8 cellular contexts compared by ENCODE assay signal in the genomic region with DNA sequence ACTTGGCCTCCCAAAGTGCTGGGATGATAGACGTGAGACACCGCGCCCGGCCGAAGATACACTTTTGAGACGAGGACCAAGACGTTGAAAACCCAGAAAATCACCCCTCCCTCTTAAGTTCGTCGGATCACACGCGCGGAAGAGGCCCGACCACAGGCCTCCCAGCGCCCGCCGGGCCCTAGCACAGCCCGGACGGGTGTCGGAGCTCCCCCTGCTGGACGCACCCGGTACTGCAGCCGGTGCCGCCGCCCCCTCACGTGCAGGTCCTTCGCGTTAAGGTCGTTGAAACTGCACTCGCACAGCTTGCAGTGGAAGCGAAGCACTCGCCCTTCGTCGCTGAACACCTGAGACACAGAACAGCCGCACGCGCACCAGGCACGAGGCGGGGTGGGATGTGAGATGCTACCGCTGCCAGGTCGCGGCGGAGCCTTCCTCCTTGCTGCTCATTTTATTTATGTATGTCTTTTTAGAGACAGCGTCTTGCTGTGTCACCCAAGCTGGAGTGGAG. TPM values are rescaled to one million over a fixed set of nuclear protein-coding genes. Genes with fewer than 3 reads are reported as not detected.
DNase-seq lines count a peak whose midpoint lies in the region; ATAC-seq and TF ChIP-seq lines count a peak whose summit lies in the region.

No MANE protein-coding gene starts in this region.

- no peak overlapping the region for H3K9ac ChIP-seq in OCI-LY1 (ENCODE audit: low read length)

- H4K20me1 ChIP-seq in OCI-LY1 (ENCODE audit: insufficient read depth, low read length) (no peaks in the 10 kb centered on the region), osteoblast (ENCODE audit: insufficient read depth, low read length) (no peaks in the 10 kb centered on the region)

- H3K9me3 ChIP-seq in OCI-LY1 (ENCODE audit: low read length) (no peaks in the 10 kb centered on the region), osteoblast (ENCODE audit: low read depth, low read length) (no peaks in the 10 kb centered on the region)

- no peak for ATAC-seq in HG02938 (IDR thresholded peaks at IDR 0.05; ENCODE audit: unreplicated experiment)

- H3K27ac ChIP-seq in 22Rv1 (no peak overlapping the region), OCI-LY1 (ENCODE audit: low read depth, low read length, poor library complexity, severe bottlenecking) (no peak overlapping the region), osteoblast (ENCODE audit: low read depth, low read length) (no peak overlapping the region)

- DNase-seq in GM13977 (ENCODE audit: low spot score) (peak; percentile 94), fibroblast of mammary gland (ENCODE audit: low read depth) (peak; percentile 20), osteoblast (ENCODE audit: insufficient read length, low spot score, missing footprints) (peak; percentile 96), type B pancreatic cell (ENCODE audit: extremely low spot score, unreplicated experiment) (peak; percentile 83)
- DNase-seq in activated T-cell treated with anti-CD3 and anti-CD28 coated beads, Interleukin-2, amount 50 U/mL, for 48 hours, result peak; percentile 95 to 96

- no peak overlapping the region for H3K4me3 Mint-ChIP-seq in type B pancreatic cell

- H3F3A ChIP-seq in OCI-LY1 (ENCODE audit: insufficient read depth, low read length), result no peaks in the 10 kb centered on the region

- no peaks in the 10 kb centered on the region for H3K36me3 Mint-ChIP-seq in type B pancreatic cell

- H2AFZ ChIP-seq in OCI-LY1 (ENCODE audit: low read length) (no peak overlapping the region), osteoblast (ENCODE audit: low read length) (no peak overlapping the region)

- H3K79me2 ChIP-seq in OCI-LY1 (ENCODE audit: insufficient read depth, low read length) (no peaks in the 10 kb centered on the region), osteoblast (ENCODE audit: insufficient read depth, low read length) (no peaks in the 10 kb centered on the region)

- in situ Hi-C loops in GM13977 (cut with MboI; ENCODE audit: low pct_unique_long_range_greater_than_20kb, low sequenced_read_pairs, unreplicated experiment), result no loop called here

- H3K4me2 ChIP-seq in OCI-LY1 (ENCODE audit: low read length), result no peak overlapping the region
- no peak overlapping the region for H3K4me2 ChIP-seq in osteoblast (ENCODE audit: insufficient read depth, low read length)

- H3K36me3 ChIP-seq in OCI-LY1 (ENCODE audit: insufficient read depth, low read length), result no peaks in the 10 kb centered on the region
- H3K36me3 ChIP-seq in osteoblast (ENCODE audit: insufficient read depth, low read length), result no peaks in the 10 kb centered on the region

- H3K4me1 ChIP-seq in OCI-LY1 (ENCODE audit: insufficient read depth, low read length, severe bottlenecking) (no peaks in the 10 kb centered on the region), osteoblast (ENCODE audit: insufficient read depth, low read length) (no peaks in the 10 kb centered on the region)

- no peaks in the 10 kb centered on the region for H3K9me2 ChIP-seq in OCI-LY1 (ENCODE audit: low read depth, low read length)

- no peak overlapping the region for H3K27ac Mint-ChIP-seq in type B pancreatic cell

- TF ChIP-seq CTCF in 22Rv1 (IDR thresholded peaks at IDR 0.05), result peak; percentile 95
- TF ChIP-seq CTCF in GM13977 (IDR thresholded peaks at IDR 0.05; ENCODE audit: extremely low read depth, insufficient read depth, missing control alignments), result peak; percentile 97
- peak; percentile 93 for TF ChIP-seq CTCF in OCI-LY1 (IDR thresholded peaks at IDR 0.05; ENCODE audit: low read length)
- TF ChIP-seq CTCF in fibroblast of mammary gland (conservative IDR thresholded peaks at IDR 0.05; ENCODE audit: control insufficient read depth, insufficient read depth, low read depth, low read length), result peak; percentile 67
- peak; percentile 83 for TF ChIP-seq CTCF in osteoblast (IDR thresholded peaks at IDR 0.05; ENCODE audit: extremely low read depth, low read depth, low read length)
- peak; percentile 99 for TF ChIP-seq CTCF in type B pancreatic cell (conservative IDR thresholded peaks at IDR 0.05)

- no peaks in the 10 kb centered on the region for H3K4me1 Mint-ChIP-seq in type B pancreatic cell (ENCODE audit: unreplicated experiment)

- peaks cover 17% of the 10 kb centered on the region for H3K27me3 Mint-ChIP-seq in type B pancreatic cell

- no peaks in the 10 kb centered on the region for H3K9me3 Mint-ChIP-seq in type B pancreatic cell

- peaks cover 16% of the 10 kb centered on the region; the same call in 1 of the 2 replicates for H3K27me3 ChIP-seq in OCI-LY1 (ENCODE audit: insufficient read depth, low read length)
- H3K27me3 ChIP-seq in osteoblast (ENCODE audit: insufficient read depth, low read length), result peaks cover 11% of the 10 kb centered on the region

- H3K4me3 ChIP-seq in OCI-LY1 (ENCODE audit: low read depth, low read length, poor library complexity, severe bottlenecking) (no peak overlapping the region), fibroblast of mammary gland (ENCODE audit: control insufficient read depth, low read depth, low read length) (no peak overlapping the region), osteoblast (ENCODE audit: insufficient read depth, low read length) (no peak overlapping the region)

RNA-seq across cellular contexts. Expression of gene MATK, which starts 35.7 kb away (rescaled TPM):
- total RNA-seq in osteoblast (not detected in 2 replicates), type B pancreatic cell (ENCODE audit: low replicate concordance) (1.6 and 1.7 TPM in 2 replicates)

RNA-seq across cellular contexts. Expression of gene ZFR2, which starts 46.9 kb away (rescaled TPM):
- total RNA-seq in osteoblast (not detected in 2 replicates), type B pancreatic cell (ENCODE audit: low replicate concordance) (1.00 and 4.7 TPM in 2 replicates)

RNA-seq across cellular contexts. Expression of gene RAX2, which starts 49.9 kb away (rescaled TPM):
- not detected in 2 replicates for total RNA-seq in osteoblast
- total RNA-seq in type B pancreatic cell (ENCODE audit: low replicate concordance), result not detected in 2 replicates

RNA-seq across cellular contexts. Expression of gene ATCAY, which starts 58.6 kb away (rescaled TPM):
- total RNA-seq in osteoblast, result not detected in 2 replicates
- 1.5 and 3.3 TPM in 2 replicates for total RNA-seq in type B pancreatic cell (ENCODE audit: low replicate concordance)

RNA-seq across cellular contexts. Expression of gene MRPL54, which starts 59.4 kb away (rescaled TPM):
- total RNA-seq in osteoblast (41.6 and 44.8 TPM in 2 replicates), type B pancreatic cell (ENCODE audit: low replicate concordance) (35.9 and 44.0 TPM in 2 replicates)

Comparison
In these comparisons a context has a peak if more than half of its experiments do, and no peak if none do; other contexts are left out.
1. DNase-seq: peak in every context shown above with its lines; median percentile 96 in osteoblast; 96 in activated T-cell treated with anti-CD3 and anti-CD28 coated beads, Interleukin-2, amount 50 U/mL, for 48 hours; 94 in GM13977; 83 in type B pancreatic cell; 20 in fibroblast of mammary gland.